8 cellular contexts compared by ENCODE assay signal in the genomic region with DNA sequence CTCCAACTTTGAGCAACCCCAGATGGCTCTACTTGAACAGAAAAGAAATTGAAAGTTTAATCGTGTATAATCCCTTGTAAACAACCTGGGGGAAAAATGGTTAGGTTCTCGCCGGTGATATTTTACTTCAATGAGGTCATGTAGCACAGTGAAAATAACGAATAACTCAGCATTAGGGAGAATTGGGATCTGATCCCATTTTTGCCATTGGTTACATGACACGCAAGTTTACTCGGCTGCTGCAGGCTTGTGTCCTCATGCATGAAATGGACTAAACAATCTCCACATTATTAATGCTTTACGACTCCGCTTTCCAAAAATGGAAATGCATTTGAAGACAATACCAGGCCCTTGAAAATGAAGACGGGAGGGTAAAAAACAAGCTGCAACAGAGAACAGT. TPM values are rescaled to one million over a fixed set of nuclear protein-coding genes. Genes with fewer than 3 reads are reported as not detected.
DNase-seq lines count a peak whose midpoint lies in the region; ATAC-seq, FAIRE-seq and TF ChIP-seq lines count a peak whose summit lies in the region.
"Had no signal": no experiment of that assay in that cellular context is flagged by ENCODE, and none has a peak within 500 bp of the region (broad histone marks: within the 10 kb centered on the region; RNA-seq: fewer than 3 reads in every experiment).

No MANE protein-coding gene starts in this region.

- H3K27me3 Mint-ChIP-seq in IgD-negative memory B cell = no peaks in the 10 kb centered on the region
- H3K27me3 Mint-ChIP-seq in astrocyte (ENCODE audit: low read depth, unreplicated experiment) = no peaks in the 10 kb centered on the region
- H3K27me3 Mint-ChIP-seq in natural killer cell treated with Interleukin-12 subunit alpha and Interleukin-12 subunit beta and Interleukin-15 and Interleukin-18, amount 100 ng/mL, for 72 hours = no peaks in the 10 kb centered on the region
- H3K27me3 Mint-ChIP-seq in CD14-positive monocyte (ENCODE audit: low read depth in 3 of 3) = no peaks in the 10 kb centered on the region

- H3K9me3 Mint-ChIP-seq in IgD-negative memory B cell (no peaks in the 10 kb centered on the region), astrocyte (ENCODE audit: unreplicated experiment) (no peaks in the 10 kb centered on the region), CD14-positive monocyte (no peaks in the 10 kb centered on the region)
- H3K9me3 Mint-ChIP-seq in natural killer cell treated with Interleukin-12 subunit alpha and Interleukin-12 subunit beta and Interleukin-15 and Interleukin-18, amount 100 ng/mL, for 72 hours = no peaks in the 10 kb centered on the region

- no peak overlapping the region for H3K4me3 Mint-ChIP-seq in IgD-negative memory B cell
- H3K4me3 Mint-ChIP-seq in astrocyte (ENCODE audit: unreplicated experiment) = no peak overlapping the region
- peak overlapping the region; percentile 82 for H3K4me3 Mint-ChIP-seq in natural killer cell treated with Interleukin-12 subunit alpha and Interleukin-12 subunit beta and Interleukin-15 and Interleukin-18, amount 100 ng/mL, for 72 hours
- no peak overlapping the region for H3K4me3 Mint-ChIP-seq in CD14-positive monocyte

- H3K4me3 ChIP-seq in astrocyte (ENCODE audit: insufficient read depth, low read depth, low read length) = peak overlapping the region; percentile 33

- H3K27ac Mint-ChIP-seq in IgD-negative memory B cell (peak overlapping the region; percentile 47 to 90 (median 80)), astrocyte (ENCODE audit: unreplicated experiment) (no peak overlapping the region), CD14-positive monocyte (peak overlapping the region in 1 of 7 donors; percentile 33)
- H3K27ac Mint-ChIP-seq in natural killer cell treated with Interleukin-12 subunit alpha and Interleukin-12 subunit beta and Interleukin-15 and Interleukin-18, amount 100 ng/mL, for 72 hours = peak overlapping the region; percentile 72 to 86

- H3K27me3 ChIP-seq in astrocyte (ENCODE audit: insufficient read depth, low read length) = no peaks in the 10 kb centered on the region

- H3K4me1 ChIP-seq in astrocyte (ENCODE audit: insufficient read depth, low read length) = peaks cover 12% of the 10 kb centered on the region

- TF ChIP-seq CTCF in D721Med (IDR thresholded peaks at IDR 0.05; ENCODE audit: insufficient read depth, missing control alignments) = no peak
- no peak for TF ChIP-seq CTCF in astrocyte (IDR thresholded peaks at IDR 0.05; ENCODE audit: insufficient read depth, low read depth, low read length)
- TF ChIP-seq CTCF in CD14-positive monocyte (IDR thresholded peaks at IDR 0.05) = no peak

- intact Hi-C loops in CD14-positive monocyte (cut with micrococcal nuclease) = loop anchor here in 1 of 2 donors (5.0 to 10.0 kb wide), 2 partner anchors 138 to 190 kb away; no protein-coding TSS in a partner anchor

- no peak for ATAC-seq in natural killer cell treated with Interleukin-12 subunit alpha and Interleukin-12 subunit beta and Interleukin-15 and Interleukin-18, amount 100 ng/mL, for 72 hours
- no peak for ATAC-seq in GM18873 (IDR thresholded peaks at IDR 0.05; ENCODE audit: low FRiP score, unreplicated experiment)

- H4K20me1 ChIP-seq in astrocyte (ENCODE audit: insufficient read depth, low read length) = no peaks in the 10 kb centered on the region

- no peaks in the 10 kb centered on the region for H3K36me3 ChIP-seq in astrocyte (ENCODE audit: insufficient read depth, low read length)

- H3K9ac ChIP-seq in astrocyte (ENCODE audit: low read length) = no peak overlapping the region

- peaks cover 33 to 45% (median 42%) of the 10 kb centered on the region in 3 donors for H3K4me1 Mint-ChIP-seq in IgD-negative memory B cell
- H3K4me1 Mint-ChIP-seq in astrocyte (ENCODE audit: low read depth, unreplicated experiment) = no peaks in the 10 kb centered on the region
- H3K4me1 Mint-ChIP-seq in natural killer cell treated with Interleukin-12 subunit alpha and Interleukin-12 subunit beta and Interleukin-15 and Interleukin-18, amount 100 ng/mL, for 72 hours (ENCODE audit: low read depth in 2 of 2) = peaks cover 41 to 55% of the 10 kb centered on the region in 2 donors
- peaks cover 29% of the 10 kb centered on the region for H3K4me1 Mint-ChIP-seq in CD14-positive monocyte

- H3K79me2 ChIP-seq in astrocyte (ENCODE audit: insufficient read depth, low read length) = no peaks in the 10 kb centered on the region

- no peak overlapping the region for H3K27ac ChIP-seq in astrocyte (ENCODE audit: low read depth, low read length)

- peak overlapping the region; percentile 64 for H3K4me2 ChIP-seq in astrocyte (ENCODE audit: low read length)

- no peak for DNase-seq in D721Med (ENCODE audit: insufficient read length, low spot score)
- DNase-seq in astrocyte (ENCODE audit: low read depth) = peak; percentile 52
- DNase-seq in natural killer cell treated with Interleukin-12 subunit alpha and Interleukin-12 subunit beta and Interleukin-15 and Interleukin-18, amount 100 ng/mL, for 72 hours (ENCODE audit: low spot score) = no peak
- DNase-seq in CD14-positive monocyte (ENCODE audit: low spot score) = no peak
- no peak for DNase-seq in activated gamma-delta T cell (lab: John Stamatoyannopoulos, UW)
- DNase-seq: SK-N-SH had no signal

- peak overlapping the region; percentile 1 for H2AFZ ChIP-seq in astrocyte (ENCODE audit: low read depth, low read length)

- H3K36me3 Mint-ChIP-seq in IgD-negative memory B cell (no peaks in the 10 kb centered on the region), astrocyte (ENCODE audit: low read depth, unreplicated experiment) (no peaks in the 10 kb centered on the region), CD14-positive monocyte (peaks cover 0 to 3% of the 10 kb centered on the region in 2 donors)
- no peaks in the 10 kb centered on the region for H3K36me3 Mint-ChIP-seq in natural killer cell treated with Interleukin-12 subunit alpha and Interleukin-12 subunit beta and Interleukin-15 and Interleukin-18, amount 100 ng/mL, for 72 hours

- FAIRE-seq in D721Med (lab: Jason Lieb, UNC) (peak; percentile 87), astrocyte (lab: Jason Lieb, UNC) (no peak)

- H3K9me3 ChIP-seq in astrocyte (ENCODE audit: insufficient read depth, low read depth, low read length) = no peaks in the 10 kb centered on the region
- H3K9me3 ChIP-seq: SK-N-SH had no signal

RNA-seq across cellular contexts. Expression of gene LRRC37A3, which starts 45.5 kb away (rescaled TPM):
- 4.2 TPM for polyA plus RNA-seq in IgD-negative memory B cell
- 16.1 and 16.4 TPM in 2 replicates for total RNA-seq in astrocyte
- total RNA-seq in natural killer cell treated with Interleukin-12 subunit alpha and Interleukin-12 subunit beta and Interleukin-15 and Interleukin-18, amount 100 ng/mL, for 72 hours = 1 to 10 TPM; 7.0 to 8.5 TPM
- under 1 TPM; 0.31 to 0.56 TPM for polyA plus RNA-seq in CD14-positive monocyte
